In genomic region chr3:21795152-21795837, GRCh38 we compare ENCODE assay signal across 16 cellular contexts. TPM values are rescaled to one million over a fixed set of nuclear protein-coding genes. Genes with fewer than 3 reads are reported as not detected.
DNase-seq lines count a peak whose midpoint lies in the region; ATAC-seq and TF ChIP-seq lines count a peak whose summit lies in the region.
"Had no signal": no experiment of that assay in that cellular context is flagged by ENCODE, and none has a peak within 500 bp of the region (broad histone marks: within the 10 kb centered on the region; RNA-seq: fewer than 3 reads in every experiment).

No MANE protein-coding gene starts in this region.

- DNase-seq in NCI-H1436 (lab: John Stamatoyannopoulos, UW) (peak; percentile 8), NCI-H1436 treated with DMSO at 0.1 percent for 48 hours (lab: John Stamatoyannopoulos, UW) (no peak), WERI-Rb-1 (peak; percentile 92), left ventricle myocardium superior (peak; percentile 82), thoracic aorta (ENCODE audit: low spot score) (no peak), GF-D8 (lab: John Stamatoyannopoulos, UW) (no peak)
- DNase-seq: activated CD4-positive, alpha-beta T cell treated with anti-CD3 and anti-CD28 coated beads, Interleukin-2, amount 50 U/mL, for 4 hours; activated naive CD8-positive, alpha-beta T cell treated with anti-CD3 and anti-CD28 coated beads, Interleukin-2, amount 50 U/mL, for 24 hours; activated T-cell treated with anti-CD3 and anti-CD28 coated beads, Interleukin-2, amount 50 U/mL, for 24 hours; CD4-positive, alpha-beta T cell; NCI-H2029 treated with DMSO at 0.1 percent for 48 hours; stimulated activated CD4-positive, alpha-beta T cell treated with anti-CD3 and anti-CD28 coated beads, Interleukin-4, amount 100 ng/mL, for 4 hours had no signal

- ATAC-seq in left ventricle myocardium superior (peak; percentile 99), thoracic aorta (ENCODE audit: insufficient number of reproducible peaks, low FRiP score, low read depth) (no peak), HG03460 (IDR thresholded peaks at IDR 0.05; ENCODE audit: unreplicated experiment) (no peak), HG02981 (IDR thresholded peaks at IDR 0.05; ENCODE audit: unreplicated experiment) (no peak)
- ATAC-seq: activated naive CD8-positive, alpha-beta T cell treated with anti-CD3 and anti-CD28 coated beads, Interleukin-2, amount 50 U/mL, for 24 hours had no signal

- peak overlapping the region; percentile 26 for H3K4me3 ChIP-seq in WERI-Rb-1 (ENCODE audit: low read depth, low read length)
- no peak overlapping the region for H3K4me3 ChIP-seq in thoracic aorta
- H3K4me3 ChIP-seq: SJSA1 had no signal

- H3K36me3 ChIP-seq in WERI-Rb-1 (no peaks in the 10 kb centered on the region), thoracic aorta (no peaks in the 10 kb centered on the region)
- H3K36me3 ChIP-seq: SJSA1 had no signal

- TF ChIP-seq CTCF in WERI-Rb-1 (IDR thresholded peaks at IDR 0.05; ENCODE audit: low read depth, low read length) (no peak), thoracic aorta (IDR thresholded peaks at IDR 0.05) (no peak)

- H3K4me1 ChIP-seq in thoracic aorta (ENCODE audit: control insufficient read depth in 1 of 2, low read depth in 2 of 2) = peaks cover 19 to 66% of the 10 kb centered on the region in 2 donors
- H3K4me1 ChIP-seq: SJSA1 had no signal

- H3K27me3 ChIP-seq in WERI-Rb-1 (ENCODE audit: insufficient read depth, low read depth, severe bottlenecking) = no peaks in the 10 kb centered on the region
- no peaks in the 10 kb centered on the region for H3K27me3 ChIP-seq in thoracic aorta (replicated peaks; ENCODE audit: insufficient read depth)
- H3K27me3 ChIP-seq: SJSA1 had no signal

- peak overlapping the region; percentile 82 for H3K27ac ChIP-seq in WERI-Rb-1
- H3K27ac ChIP-seq in thoracic aorta = peak overlapping the region; percentile 47 to 54
- H3K27ac ChIP-seq: SJSA1 had no signal

- H3K9me3 ChIP-seq in WERI-Rb-1 (ENCODE audit: severe bottlenecking) (peaks cover 3% of the 10 kb centered on the region), thoracic aorta (no peaks in the 10 kb centered on the region)
- H3K9me3 ChIP-seq: SJSA1 had no signal

- intact Hi-C loops in left ventricle myocardium superior (cut with micrococcal nuclease) = no loop called here

RNA-seq across cellular contexts. Expression of gene ZNF385D, which starts 44.3 kb away (rescaled TPM):
- total RNA-seq in left ventricle myocardium superior = 2.8 TPM
- total RNA-seq in thoracic aorta = 10 to 100 TPM; 15.8 to 81.3 TPM
- total RNA-seq: CD4-positive, alpha-beta T cell; endothelial cell of umbilical vein; SJSA1 had no signal

Comparison
In these comparisons a context has a peak if more than half of its experiments do, and no peak if none do; other contexts are left out.
1. DNase-seq: peak in NCI-H1436 (single experiment), WERI-Rb-1 (single experiment) and left ventricle myocardium superior (single experiment); none in NCI-H1436 treated with DMSO at 0.1 percent for 48 hours (single experiment), thoracic aorta (single experiment) and GF-D8 (single experiment).